Comparison of ENCODE assay signal across 1 cellular context in genomic region chr19:55036058-55036457, GRCh38.
TF ChIP-seq lines count a peak whose summit lies in the region.

No MANE protein-coding gene starts in this region.

TF ChIP-seq in K562, 482 proteins besides CTCF, POLR2A, EP300 and RAD21:
- TF ChIP-seq SMARCB1 (IDR thresholded peaks at IDR 0.05; ENCODE audit: insufficient read length, low read depth) = no peak
- TF ChIP-seq DACH1 (IDR thresholded peaks at IDR 0.05; ENCODE audit: partially characterized antibody) = no peak
- no peak for TF ChIP-seq ARID1B (IDR thresholded peaks at IDR 0.05)
- TF ChIP-seq ZNF140 (CRISPR knock-in tag; IDR thresholded peaks at IDR 0.05) = no peak
- no peak for TF ChIP-seq ZBTB7A (IDR thresholded peaks at IDR 0.05; ENCODE audit: borderline replicate concordance, control insufficient read depth, low read depth, low read length)
- TF ChIP-seq RHOXF2B (CRISPR knock-in tag; conservative IDR thresholded peaks at IDR 0.05) = no peak
- TF ChIP-seq MTA1 (IDR thresholded peaks at IDR 0.05; ENCODE audit: borderline replicate concordance) = no peak
- no peak for TF ChIP-seq TCF15 (CRISPR knock-in tag; IDR thresholded peaks at IDR 0.05)
- no peak for TF ChIP-seq ZFP1 (CRISPR knock-in tag; IDR thresholded peaks at IDR 0.05)
- TF ChIP-seq ZNF146 (CRISPR knock-in tag; IDR thresholded peaks at IDR 0.05; ENCODE audit: unreplicated experiment) = no peak
- TF ChIP-seq NRF1 (conservative IDR thresholded peaks at IDR 0.05 in 1 of 2, IDR thresholded peaks at IDR 0.05 in 1 of 2) = no peak
TF ChIP-seq in K562: peak in this region for 0.
